Comparison of ENCODE assay signal across 14 cellular contexts in the genomic region with DNA sequence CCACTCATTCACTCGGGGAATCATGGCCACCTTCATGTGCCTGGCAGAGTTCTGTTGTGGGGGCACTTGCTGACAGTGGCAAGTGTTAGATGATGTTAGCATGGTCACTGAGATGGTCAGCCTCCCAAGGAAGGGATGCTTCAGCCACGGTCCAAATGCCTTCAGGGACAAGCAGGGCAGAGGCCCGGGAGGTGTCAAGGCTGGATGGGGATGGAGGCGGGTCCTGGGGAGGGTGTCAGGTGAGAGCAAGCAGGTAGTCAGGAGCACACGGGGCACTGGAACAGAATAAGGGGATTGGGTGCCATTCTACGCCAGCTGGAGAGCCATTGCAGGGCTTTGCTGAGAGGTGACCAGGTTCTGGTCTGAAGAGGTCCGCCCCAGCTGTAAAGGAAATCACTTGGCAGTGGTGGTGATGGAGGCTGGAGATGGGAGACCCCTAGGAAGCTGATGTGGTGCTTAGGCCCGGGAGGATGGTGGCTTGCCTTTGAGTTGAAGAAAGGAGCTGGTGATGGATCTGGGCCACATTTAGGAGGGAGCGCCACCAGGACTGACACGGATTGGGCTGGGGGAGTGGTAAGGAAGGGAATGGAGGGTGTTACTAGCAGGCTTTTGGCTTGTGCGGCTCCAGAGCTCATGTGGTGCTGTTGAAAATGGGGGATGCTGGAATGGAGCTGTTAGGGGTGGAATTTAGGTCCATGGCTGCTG. TPM values are rescaled to one million over a fixed set of nuclear protein-coding genes. Genes with fewer than 3 reads are reported as not detected.
DNase-seq lines count a peak whose midpoint lies in the region; ATAC-seq, FAIRE-seq and TF ChIP-seq lines count a peak whose summit lies in the region.
"Had no signal": no experiment of that assay in that cellular context is flagged by ENCODE, and none has a peak within 500 bp of the region (broad histone marks: within the 10 kb centered on the region; RNA-seq: fewer than 3 reads in every experiment).

No MANE protein-coding gene starts in this region.

- H3K27ac ChIP-seq in A549, result peak overlapping the region in 1 of 2 experiments; percentile 52; a peak in 2 of 6 replicates

- H3K4me3 ChIP-seq in A549 (no peak overlapping the region), MG63 (no peak overlapping the region)

- TF ChIP-seq EP300 in A549 (IDR thresholded peaks at IDR 0.05), result no peak

- H3K4me1 Mint-ChIP-seq in brain (peaks cover 37% of the 10 kb centered on the region), neural crest cell (peaks cover 26% of the 10 kb centered on the region)
- H3K4me1 Mint-ChIP-seq: activated CD4-positive, alpha-beta T cell treated with anti-CD3 and anti-CD28 coated beads for 36 hours had no signal

- no peaks in the 10 kb centered on the region for H3K9me3 Mint-ChIP-seq in brain
- no peaks in the 10 kb centered on the region for H3K9me3 Mint-ChIP-seq in neural crest cell
- H3K9me3 Mint-ChIP-seq: activated naive CD8-positive, alpha-beta T cell treated with anti-CD3 and anti-CD28 coated beads for 36 hours; activated T-cell treated with anti-CD3 and anti-CD28 coated beads, Interleukin-2, amount 50 U/mL, for 72 hours had no signal

- H3K4me2 ChIP-seq in A549, result no peak overlapping the region

- WGBS in A549 (ENCODE audit: missing lambda C conversion rate), result 75% methylated on average over 11 of the region's 11 CpGs

- no peaks in the 10 kb centered on the region; the same call in 1 of the 2 replicates for H3K36me3 ChIP-seq in MG63

- H3K36me3 Mint-ChIP-seq in brain, result peaks cover 9% of the 10 kb centered on the region
- no peaks in the 10 kb centered on the region for H3K36me3 Mint-ChIP-seq in neural crest cell (ENCODE audit: low read depth)
- H3K36me3 Mint-ChIP-seq: activated naive CD8-positive, alpha-beta T cell treated with anti-CD3 and anti-CD28 coated beads for 36 hours had no signal

- peak overlapping the region in 2 of 5 experiments; percentile 9 to 13 for H3K4me3 Mint-ChIP-seq in brain
- peak overlapping the region; percentile 4 for H3K4me3 Mint-ChIP-seq in neural crest cell
- H3K4me3 Mint-ChIP-seq: activated CD4-positive, alpha-beta T cell treated with anti-CD3 and anti-CD28 coated beads for 36 hours; activated naive CD8-positive, alpha-beta T cell treated with anti-CD3 and anti-CD28 coated beads for 36 hours; activated T-cell treated with anti-CD3 and anti-CD28 coated beads, Interleukin-2, amount 50 U/mL, for 72 hours; CD14-positive monocyte had no signal

- POLR2A ChIA-PET in A549 (lab: Yijun Ruan, JAX) (interaction anchor here (0.6 kb wide), 1 partner anchor 96 kb away, joined by 5 read pairs; no protein-coding TSS in a partner anchor), HEK293T (lab: Yijun Ruan, JAX) (interaction anchor here (1.0 to 1.7 kb wide), 4 partner anchors 21 to 82 kb away, joined by 3 to 10 read pairs (median 5); a partner anchor contains a TSS)

- H3K27ac Mint-ChIP-seq in brain (peak overlapping the region in 3 of 5 experiments; percentile 14 to 46 (median 21)), neural crest cell (ENCODE audit: unreplicated experiment) (no peak overlapping the region)
- H3K27ac Mint-ChIP-seq: activated CD4-positive, alpha-beta T cell treated with anti-CD3 and anti-CD28 coated beads for 36 hours; activated naive CD8-positive, alpha-beta T cell treated with anti-CD3 and anti-CD28 coated beads for 36 hours; activated T-cell treated with anti-CD3 and anti-CD28 coated beads, Interleukin-2, amount 50 U/mL, for 72 hours had no signal

- H3K4me1 ChIP-seq in A549, result peaks cover 32% of the 10 kb centered on the region

- no peak for TF ChIP-seq POLR2A in A549 (IDR thresholded peaks at IDR 0.05; ENCODE audit: low read length)

- DNase-seq in A549 (ENCODE audit: low read depth in 1 of 2, low spot score in 1 of 2) (no peak), HEK293T (ENCODE audit: extremely low spot score) (no peak), neural crest cell (ENCODE audit: low read depth, low spot score) (no peak), glomerular visceral epithelial cell (ENCODE audit: extremely low spot score) (no peak), NCI-H2196 (lab: John Stamatoyannopoulos, UW; ENCODE audit: unreplicated experiment) (no peak), MG63 (no peak)
- DNase-seq: NCI-H187 treated with DMSO at 0.1 percent for 48 hours had no signal

- H3K9me3 ChIP-seq in A549, result no peaks in the 10 kb centered on the region
- H3K9me3 ChIP-seq in MG63, result no peaks in the 10 kb centered on the region

- TF ChIP-seq CTCF in A549 (IDR thresholded peaks at IDR 0.05), result no peak
- TF ChIP-seq CTCF in brain (conservative IDR thresholded peaks at IDR 0.05), result no peak
- no peak for TF ChIP-seq CTCF in neural crest cell (conservative IDR thresholded peaks at IDR 0.05)

- peaks cover 23% of the 10 kb centered on the region for H3K27me3 Mint-ChIP-seq in brain
- peaks cover 15% of the 10 kb centered on the region for H3K27me3 Mint-ChIP-seq in neural crest cell (ENCODE audit: low read depth)

- CTCF ChIA-PET in A549 (lab: Yijun Ruan, JAX) (interaction anchor here (0.6 to 14.7 kb wide), 52 partner anchors 8 to 228 kb away, joined by 3 to 412 read pairs (median 6); a partner anchor contains a TSS), HEK293T (lab: Yijun Ruan, JAX) (interaction anchor here (0.6 to 2.6 kb wide), 27 partner anchors 9 to 327 kb away, joined by 3 to 13 read pairs (median 4); a partner anchor contains a TSS)

- FAIRE-seq in A549 (lab: Jason Lieb, UNC), result no peak
- FAIRE-seq: D721Med had no signal

- TF ChIP-seq RAD21 in A549 (conservative IDR thresholded peaks at IDR 0.05 in 1 of 2, IDR thresholded peaks at IDR 0.05 in 1 of 2), result no peak

- no peaks in the 10 kb centered on the region for H3K27me3 ChIP-seq in MG63

- ATAC-seq in A549, result peak; percentile 2 to 3; a peak in 4 of 6 replicates
- no peak for ATAC-seq in HG03460 (IDR thresholded peaks at IDR 0.05; ENCODE audit: unreplicated experiment)

TF ChIP-seq in A549, 52 proteins besides CTCF, POLR2A, EP300 and RAD21 (continues in another document):
- TF ChIP-seq HEYL (CRISPR knock-in tag; IDR thresholded peaks at IDR 0.05) (no peak), CHD2 (IDR thresholded peaks at IDR 0.05; ENCODE audit: low read length, partially characterized antibody) (no peak), JUNB (IDR thresholded peaks at IDR 0.05) (no peak)

TF ChIP-seq in HEK293T, 16 proteins besides CTCF, POLR2A, EP300 and RAD21:
- no peak for TF ChIP-seq SP1 (IDR thresholded peaks at IDR 0.05)
- TF ChIP-seq ZNF384 (IDR thresholded peaks at IDR 0.05), result no peak
- TF ChIP-seq TARDBP (IDR thresholded peaks at IDR 0.05), result no peak
- 0 out of 2 replicates have a peak, but pooled peaks have one; percentile 5 for TF ChIP-seq HDGF (IDR thresholded peaks at IDR 0.05; ENCODE audit: borderline replicate concordance)
TF ChIP-seq in HEK293T: peak in this region for 1.

RNA-seq across cellular contexts. Expression of a gene that starts 24.1 kb away (rescaled TPM):
- polyA plus RNA-seq in A549 (2011; rRNA removed), result 33.8 and 34.1 TPM in 2 replicates
- polyA plus RNA-seq in A549 (2012; cell fraction: cytosol; rRNA removed), result 90.2 and 106 TPM in 2 replicates
- polyA plus RNA-seq in A549 (2012; cell fraction: nucleus; rRNA removed), result 233 and 266 TPM in 2 replicates
- 42.6 to 45.9 TPM (median 43.1 TPM) in 3 replicates for polyA plus RNA-seq in A549 (2017; fragmentation: RNase III; extraction: RNeasy Plus Mini Kit Qiagen cat#74134 plus additional on column Dnase treatment)
- 30.9 and 37.2 TPM in 2 replicates for polyA minus RNA-seq in A549 (2011; rRNA and poly(A)+ RNA removed)
- polyA plus RNA-seq in brain (ENCODE audit: insufficient read depth, low read depth, low replicate concordance), result 221 TPM
- 128 and 139 TPM in 2 replicates for total RNA-seq in neural crest cell
- 22.5 and 35.1 TPM in 2 replicates for total RNA-seq in MG63 (2014; rRNA removed; shearing (Covaris generic); ENCODE audit: low replicate concordance)

RNA-seq across cellular contexts. Expression of a gene that starts 27.1 kb away (rescaled TPM):
- 12.4 and 14.0 TPM in 2 replicates for polyA plus RNA-seq in A549 (2011; rRNA removed)
- 45.5 and 65.8 TPM in 2 replicates for polyA plus RNA-seq in A549 (2012; cell fraction: cytosol; rRNA removed)
- polyA plus RNA-seq in A549 (2012; cell fraction: nucleus; rRNA removed), result 65.1 and 82.1 TPM in 2 replicates
- polyA plus RNA-seq in A549 (2017; fragmentation: RNase III; extraction: RNeasy Plus Mini Kit Qiagen cat#74134 plus additional on column Dnase treatment), result 31.5 to 37.7 TPM (median 37.3 TPM) in 3 replicates
- polyA minus RNA-seq in A549 (2011; rRNA and poly(A)+ RNA removed), result 4.1 and 6.0 TPM in 2 replicates
- 80.0 TPM for polyA plus RNA-seq in brain (ENCODE audit: insufficient read depth, low read depth, low replicate concordance)
- 44.9 and 46.5 TPM in 2 replicates for total RNA-seq in neural crest cell
- total RNA-seq in MG63 (2014; rRNA removed; shearing (Covaris generic); ENCODE audit: low replicate concordance), result 5.2 and 32.9 TPM in 2 replicates

RNA-seq across cellular contexts. Expression of a gene that starts 29.8 kb away (rescaled TPM):
- polyA plus RNA-seq in A549 (2011; rRNA removed), result 38.5 and 51.7 TPM in 2 replicates
- 105 and 138 TPM in 2 replicates for polyA plus RNA-seq in A549 (2012; cell fraction: cytosol; rRNA removed)
- polyA plus RNA-seq in A549 (2012; cell fraction: nucleus; rRNA removed), result 515 and 603 TPM in 2 replicates
- polyA plus RNA-seq in A549 (2017; fragmentation: RNase III; extraction: RNeasy Plus Mini Kit Qiagen cat#74134 plus additional on column Dnase treatment), result 66.0 to 78.6 TPM (median 72.4 TPM) in 3 replicates
- polyA minus RNA-seq in A549 (2011; rRNA and poly(A)+ RNA removed), result 49.4 and 58.9 TPM in 2 replicates
- polyA plus RNA-seq in brain (ENCODE audit: insufficient read depth, low read depth, low replicate concordance), result 47.4 TPM
- total RNA-seq in neural crest cell, result 82.4 and 86.1 TPM in 2 replicates
- total RNA-seq in MG63 (2014; rRNA removed; shearing (Covaris generic); ENCODE audit: low replicate concordance), result 47.5 and 71.5 TPM in 2 replicates

RNA-seq across cellular contexts. Expression of a gene that starts 51.0 kb away (rescaled TPM):
- polyA plus RNA-seq in A549 (2011; rRNA removed) (99.6 and 112 TPM in 2 replicates), A549 (2017; fragmentation: RNase III; extraction: RNeasy Plus Mini Kit Qiagen cat#74134 plus additional on column Dnase treatment) (253 to 280 TPM (median 275 TPM) in 3 replicates), brain (ENCODE audit: insufficient read depth, low read depth, low replicate concordance) (84.5 TPM)
- 227 and 233 TPM in 2 replicates for polyA plus RNA-seq in A549 (2012; cell fraction: cytosol; rRNA removed)
- polyA plus RNA-seq in A549 (2012; cell fraction: nucleus; rRNA removed), result 658 and 805 TPM in 2 replicates
- polyA minus RNA-seq in A549 (2011; rRNA and poly(A)+ RNA removed), result 118 and 170 TPM in 2 replicates
- total RNA-seq in neural crest cell, result 139 and 141 TPM in 2 replicates
- total RNA-seq in MG63 (2014; rRNA removed; shearing (Covaris generic); ENCODE audit: low replicate concordance), result 38.6 and 81.5 TPM in 2 replicates

RNA-seq across cellular contexts. Expression of a gene that starts 52.7 kb away (rescaled TPM):
- polyA plus RNA-seq in A549 (2011; rRNA removed) (29.6 and 30.0 TPM in 2 replicates), A549 (2017; fragmentation: RNase III; extraction: RNeasy Plus Mini Kit Qiagen cat#74134 plus additional on column Dnase treatment) (41.2 to 51.0 TPM (median 50.3 TPM) in 3 replicates), brain (ENCODE audit: insufficient read depth, low read depth, low replicate concordance) (45.3 TPM)
- polyA plus RNA-seq in A549 (2012; cell fraction: cytosol; rRNA removed), result 45.6 and 54.0 TPM in 2 replicates
- polyA plus RNA-seq in A549 (2012; cell fraction: nucleus; rRNA removed), result 38.0 and 53.8 TPM in 2 replicates
- 31.2 and 48.9 TPM in 2 replicates for polyA minus RNA-seq in A549 (2011; rRNA and poly(A)+ RNA removed)
- 38.9 TPM in 2 replicates for total RNA-seq in neural crest cell
- total RNA-seq in MG63 (2014; rRNA removed; shearing (Covaris generic); ENCODE audit: low replicate concordance), result 11.0 and 21.7 TPM in 2 replicates
